Comparison of ENCODE assay signal across 2 cellular contexts in genomic region chr2:176817061-176817565, GRCh38.
TF ChIP-seq lines count a peak whose summit lies in the region.

No MANE protein-coding gene starts in this region.

TF ChIP-seq in K562, 482 proteins besides CTCF, POLR2A, EP300 and RAD21 (continued from another document):
- TF ChIP-seq, protein P1, sequence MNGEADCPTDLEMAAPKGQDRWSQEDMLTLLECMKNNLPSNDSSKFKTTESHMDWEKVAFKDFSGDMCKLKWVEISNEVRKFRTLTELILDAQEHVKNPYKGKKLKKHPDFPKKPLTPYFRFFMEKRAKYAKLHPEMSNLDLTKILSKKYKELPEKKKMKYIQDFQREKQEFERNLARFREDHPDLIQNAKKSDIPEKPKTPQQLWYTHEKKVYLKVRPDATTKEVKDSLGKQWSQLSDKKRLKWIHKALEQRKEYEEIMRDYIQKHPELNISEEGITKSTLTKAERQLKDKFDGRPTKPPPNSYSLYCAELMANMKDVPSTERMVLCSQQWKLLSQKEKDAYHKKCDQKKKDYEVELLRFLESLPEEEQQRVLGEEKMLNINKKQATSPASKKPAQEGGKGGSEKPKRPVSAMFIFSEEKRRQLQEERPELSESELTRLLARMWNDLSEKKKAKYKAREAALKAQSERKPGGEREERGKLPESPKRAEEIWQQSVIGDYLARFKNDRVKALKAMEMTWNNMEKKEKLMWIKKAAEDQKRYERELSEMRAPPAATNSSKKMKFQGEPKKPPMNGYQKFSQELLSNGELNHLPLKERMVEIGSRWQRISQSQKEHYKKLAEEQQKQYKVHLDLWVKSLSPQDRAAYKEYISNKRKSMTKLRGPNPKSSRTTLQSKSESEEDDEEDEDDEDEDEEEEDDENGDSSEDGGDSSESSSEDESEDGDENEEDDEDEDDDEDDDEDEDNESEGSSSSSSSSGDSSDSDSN (IDR thresholded peaks at IDR 0.05; ENCODE audit: borderline replicate concordance in 1 of 2, low read depth in 2 of 2, low read length in 2 of 2), result no peak
- no peak for TF ChIP-seq ZNF175 (CRISPR knock-in tag; IDR thresholded peaks at IDR 0.05; ENCODE audit: low read depth)
- TF ChIP-seq CBFB (CRISPR knock-in tag; IDR thresholded peaks at IDR 0.05), result no peak
- TF ChIP-seq CCAR2 (IDR thresholded peaks at IDR 0.05; ENCODE audit: low read depth, low read length), result no peak
- TF ChIP-seq SRSF1 (IDR thresholded peaks at IDR 0.05; ENCODE audit: low read depth, low read length), result no peak
- TF ChIP-seq ZNF785 (CRISPR knock-in tag; IDR thresholded peaks at IDR 0.05), result no peak
- no peak for TF ChIP-seq BRD4 (IDR thresholded peaks at IDR 0.05)
- no peak for TF ChIP-seq DACH1 (IDR thresholded peaks at IDR 0.05; ENCODE audit: partially characterized antibody)
- TF ChIP-seq ZBTB17 (CRISPR knock-in tag; IDR thresholded peaks at IDR 0.05), result no peak
- TF ChIP-seq ZNF778 (CRISPR knock-in tag; IDR thresholded peaks at IDR 0.05), result no peak
- no peak for TF ChIP-seq TFE3 (CRISPR knock-in tag; IDR thresholded peaks at IDR 0.05)
- no peak for TF ChIP-seq TAF7 (tag; IDR thresholded peaks at IDR 0.05)
- TF ChIP-seq HDAC2 (IDR thresholded peaks at IDR 0.05), result no peak

TF ChIP-seq in GM12891, 5 proteins besides CTCF, POLR2A, EP300 and RAD21 (continued from another document):
- TF ChIP-seq TAF1 (IDR thresholded peaks at IDR 0.05; ENCODE audit: low read depth, low read length) (no peak), PAX5 (IDR thresholded peaks at IDR 0.05; ENCODE audit: insufficient read depth, low read length, severe bottlenecking) (no peak)
